9 cellular contexts compared by ENCODE assay signal in the genomic region with DNA sequence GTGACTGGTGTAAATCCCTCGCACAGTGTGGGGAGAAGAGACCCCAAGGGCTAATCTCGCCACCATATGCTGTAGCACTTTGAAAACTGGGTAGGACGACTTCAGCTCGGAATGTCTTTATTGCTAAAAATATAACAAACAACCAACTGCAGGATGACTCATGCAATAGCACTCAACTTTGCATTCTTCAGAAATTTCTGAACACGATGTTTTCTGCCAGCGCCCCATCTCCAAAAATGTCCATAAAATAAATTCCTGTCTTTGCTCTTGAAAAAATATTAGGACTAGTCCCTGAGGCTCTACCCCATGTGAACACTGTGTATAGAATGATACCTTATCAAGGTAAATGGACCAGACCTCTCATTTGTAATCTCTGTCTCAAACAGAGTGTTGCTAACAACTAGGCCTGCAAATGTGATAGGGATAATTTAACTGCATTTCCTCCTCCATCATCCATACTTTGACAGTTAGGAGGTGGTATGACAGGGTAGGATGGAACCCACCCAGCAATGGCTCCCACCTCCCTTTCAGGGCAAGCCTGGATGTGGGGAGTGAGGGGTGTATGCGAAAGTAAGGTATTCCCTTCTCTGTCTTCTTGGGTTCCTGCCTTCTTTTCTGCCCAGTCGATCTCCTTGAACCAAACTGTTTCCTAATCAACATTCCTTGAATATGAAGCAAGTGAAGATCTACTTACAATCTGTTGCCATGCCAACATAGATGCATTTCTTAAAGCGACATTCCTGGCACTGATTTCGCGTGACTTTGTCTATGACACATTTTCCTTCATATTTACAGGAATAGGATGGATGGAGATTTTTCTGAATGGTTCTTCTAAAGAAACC.
DNase-seq lines count a peak whose midpoint lies in the region; ATAC-seq, FAIRE-seq and TF ChIP-seq lines count a peak whose summit lies in the region.
"Had no signal": no experiment of that assay in that cellular context is flagged by ENCODE, and none has a peak within 500 bp of the region (broad histone marks: within the 10 kb centered on the region; RNA-seq: fewer than 3 reads in every experiment).

No MANE protein-coding gene starts in this region.

- TF ChIP-seq CTCF in A549 (IDR thresholded peaks at IDR 0.05) (no peak), choroid plexus epithelial cell (conservative IDR thresholded peaks at IDR 0.05; ENCODE audit: low read depth, low read length) (no peak)

- no peaks in the 10 kb centered on the region for H3K4me1 Mint-ChIP-seq in activated T-helper 17 cell treated with anti-CD3 and anti-CD28 coated beads, Interleukin-2, amount 50 U/mL, for 72 hours
- H3K4me1 Mint-ChIP-seq: CD14-positive monocyte had no signal

- H3K9ac ChIP-seq in mesenchymal stem cell (ENCODE audit: low read length): peak overlapping the region; percentile 87

- DNase-seq in A549 (ENCODE audit: low read depth in 1 of 2, low spot score in 1 of 2) (peak; percentile 53 to 57), choroid plexus epithelial cell (ENCODE audit: low read depth) (peak; percentile 94), mesenchymal stem cell (peak; percentile 95), erythroblast (lab: John Stamatoyannopoulos, UW) (no peak), C1 segment of cervical spinal cord (lab: John Stamatoyannopoulos, UW) (no peak), NCI-H2029 (lab: John Stamatoyannopoulos, UW) (no peak)

- H2BK5ac ChIP-seq in mesenchymal stem cell (ENCODE audit: low read depth, low read length, poor library complexity, severe bottlenecking): peak overlapping the region; percentile 99

- peak overlapping the region; percentile 67 to 89 for H3K4ac ChIP-seq in mesenchymal stem cell (ENCODE audit: low read depth in 1 of 2, low read length in 2 of 2)

- H3K4me3 Mint-ChIP-seq in activated T-helper 17 cell treated with anti-CD3 and anti-CD28 coated beads, Interleukin-2, amount 50 U/mL, for 72 hours: no peak overlapping the region
- H3K4me3 Mint-ChIP-seq: CD14-positive monocyte had no signal

- peak; percentile 73 to 89; a peak in 5 of 6 replicates for ATAC-seq in A549
- ATAC-seq in activated T-helper 17 cell treated with anti-CD3 and anti-CD28 coated beads, Interleukin-2, amount 50 U/mL, for 72 hours (replicated peaks): no peak

- TF ChIP-seq EP300 in A549 (IDR thresholded peaks at IDR 0.05) (0 out of 5 replicates have a peak, but pooled peaks have one; percentile 9 to 16), Ishikawa (IDR thresholded peaks at IDR 0.05; ENCODE audit: borderline replicate concordance) (no peak)

- peak; percentile 67 for FAIRE-seq in A549 (lab: Jason Lieb, UNC)

- H3K18ac ChIP-seq in mesenchymal stem cell (ENCODE audit: low read depth in 1 of 2, low read length in 2 of 2): peak overlapping the region; percentile 88 to 96

- peak overlapping the region; percentile 98 for H2AK5ac ChIP-seq in mesenchymal stem cell (ENCODE audit: low read length, severe bottlenecking)

- H3K27me3 ChIP-seq in mesenchymal stem cell (ENCODE audit: control insufficient read depth in 1 of 2, insufficient read depth in 1 of 2, low read length in 2 of 2): no peaks in the 10 kb centered on the region

- no peaks in the 10 kb centered on the region for H3K9me3 ChIP-seq in A549
- H3K9me3 ChIP-seq in mesenchymal stem cell (ENCODE audit: control insufficient read depth, low read length): no peaks in the 10 kb centered on the region

- H2AFZ ChIP-seq in mesenchymal stem cell (ENCODE audit: low read depth, low read length): no peak overlapping the region

- WGBS in A549 (ENCODE audit: missing lambda C conversion rate): 36% methylated on average over 11 of the region's 11 CpGs
- under 1% methylated on average over 7 of the region's 11 CpGs for WGBS in mesenchymal stem cell

- H3K4me3 ChIP-seq in A549 (peak overlapping the region; percentile 18; the same call in 1 of the 3 replicates), choroid plexus epithelial cell (ENCODE audit: low read depth, low read length) (no peak overlapping the region), mesenchymal stem cell (ENCODE audit: insufficient read depth in 1 of 2, low read depth in 1 of 2, low read length in 2 of 2) (peak overlapping the region in 1 of 2 experiments; percentile 9)

- peak overlapping the region in 1 of 2 experiments; percentile 74 for H3K14ac ChIP-seq in mesenchymal stem cell (ENCODE audit: low read length in 2 of 2)

- no peaks in the 10 kb centered on the region for H3K27me3 Mint-ChIP-seq in activated T-helper 17 cell treated with anti-CD3 and anti-CD28 coated beads, Interleukin-2, amount 50 U/mL, for 72 hours

- H3K27ac Mint-ChIP-seq in activated T-helper 17 cell treated with anti-CD3 and anti-CD28 coated beads, Interleukin-2, amount 50 U/mL, for 72 hours: no peak overlapping the region
- H3K27ac Mint-ChIP-seq: CD14-positive monocyte had no signal

- H3K79me1 ChIP-seq in mesenchymal stem cell (replicated peaks; ENCODE audit: low read length, poor library complexity, severe bottlenecking): peaks cover 4% of the 10 kb centered on the region

- no peak for TF ChIP-seq POLR2A in A549 (IDR thresholded peaks at IDR 0.05; ENCODE audit: low read length)
- no peak for TF ChIP-seq POLR2A in erythroblast (IDR thresholded peaks at IDR 0.05; ENCODE audit: low read length)

- H2BK12ac ChIP-seq in mesenchymal stem cell (ENCODE audit: low read length in 2 of 2): peak overlapping the region; percentile 91 to 99

- CTCF ChIA-PET in A549 (lab: Yijun Ruan, JAX): interaction anchor here (0.6 kb wide), 1 partner anchor 1843 kb away, joined by 3 read pairs; no protein-coding TSS in a partner anchor

- H3K9me3 Mint-ChIP-seq in activated T-helper 17 cell treated with anti-CD3 and anti-CD28 coated beads, Interleukin-2, amount 50 U/mL, for 72 hours: no peaks in the 10 kb centered on the region

- H3K27ac ChIP-seq in A549 (peak overlapping the region; percentile 76 to 82), mesenchymal stem cell (ENCODE audit: low read length, poor library complexity, severe bottlenecking) (peak overlapping the region; percentile 98)

- no peaks in the 10 kb centered on the region for H3K36me3 Mint-ChIP-seq in activated T-helper 17 cell treated with anti-CD3 and anti-CD28 coated beads, Interleukin-2, amount 50 U/mL, for 72 hours (ENCODE audit: low read depth)
- H3K36me3 Mint-ChIP-seq: CD14-positive monocyte had no signal

- TF ChIP-seq RAD21 in A549 (conservative IDR thresholded peaks at IDR 0.05 in 1 of 2, IDR thresholded peaks at IDR 0.05 in 1 of 2) (0 out of 5 replicates have a peak, but pooled peaks of 1 of the 2 experiments have one; percentile 10), Ishikawa (IDR thresholded peaks at IDR 0.05; ENCODE audit: low read depth) (no peak)

- H3K36me3 ChIP-seq in mesenchymal stem cell (ENCODE audit: control insufficient read depth in 1 of 2, insufficient read depth in 2 of 2, low read depth in 1 of 2, low read length in 2 of 2): peaks cover 3 to 11% of the 10 kb centered on the region in 2 experiments

- H3K4me2 ChIP-seq in A549 (peak overlapping the region; percentile 85), mesenchymal stem cell (ENCODE audit: low read length, poor library complexity, severe bottlenecking) (peak overlapping the region; percentile 41)

- POLR2A ChIA-PET in A549 (lab: Yijun Ruan, JAX): interaction anchor here (0.9 kb wide), 1 partner anchor 229 kb away, joined by 3 read pairs; the partner anchor contains the start of genes NKIRAS1 and RPL15

- peak overlapping the region; percentile 94 for H4K91ac ChIP-seq in mesenchymal stem cell (ENCODE audit: low read length)

- peak overlapping the region; percentile 95 for H4K8ac ChIP-seq in mesenchymal stem cell (ENCODE audit: low read length)

- H3K23ac ChIP-seq in mesenchymal stem cell (ENCODE audit: low read length in 2 of 2): peak overlapping the region in 1 of 2 experiments; percentile 93

- H3K4me1 ChIP-seq in A549: peaks cover 23% of the 10 kb centered on the region
- peaks cover 2% of the 10 kb centered on the region for H3K4me1 ChIP-seq in mesenchymal stem cell (ENCODE audit: control insufficient read depth, insufficient read depth, low read depth, low read length)

- no peak overlapping the region for H2BK120ac ChIP-seq in mesenchymal stem cell (ENCODE audit: low read depth, low read length)

- H2BK15ac ChIP-seq in mesenchymal stem cell (ENCODE audit: low read depth, poor library complexity, severe bottlenecking): peak overlapping the region; percentile 60

TF ChIP-seq in A549, 52 proteins besides CTCF, POLR2A, EP300 and RAD21:
- TF ChIP-seq ZNF302 (CRISPR knock-in tag; IDR thresholded peaks at IDR 0.05) (no peak), JUNB (IDR thresholded peaks at IDR 0.05) (peak; percentile 59), EHF (CRISPR knock-in tag; IDR thresholded peaks at IDR 0.05) (no peak), CEBPB (IDR thresholded peaks at IDR 0.05) (no peak), HOXB5 (CRISPR knock-in tag; IDR thresholded peaks at IDR 0.05) (no peak), GATA3 (IDR thresholded peaks at IDR 0.05; ENCODE audit: borderline replicate concordance) (peak; percentile 52; the same call in 1 of the 2 replicates), FOSL2 (IDR thresholded peaks at IDR 0.05) (peak; percentile 70; the same call in 1 of the 2 replicates), FOSL2 (CRISPR knock-in tag; IDR thresholded peaks at IDR 0.05) (peak; percentile 95)
- TF ChIP-seq, protein P1, sequence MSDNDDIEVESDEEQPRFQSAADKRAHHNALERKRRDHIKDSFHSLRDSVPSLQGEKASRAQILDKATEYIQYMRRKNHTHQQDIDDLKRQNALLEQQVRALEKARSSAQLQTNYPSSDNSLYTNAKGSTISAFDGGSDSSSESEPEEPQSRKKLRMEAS (IDR thresholded peaks at IDR 0.05): peak; percentile 43; the same call in 1 of the 2 replicates
TF ChIP-seq in A549: peak in this region for 4.

TF ChIP-seq in Ishikawa, 13 proteins besides CTCF, POLR2A, EP300 and RAD21:
- TF ChIP-seq, protein P2, sequence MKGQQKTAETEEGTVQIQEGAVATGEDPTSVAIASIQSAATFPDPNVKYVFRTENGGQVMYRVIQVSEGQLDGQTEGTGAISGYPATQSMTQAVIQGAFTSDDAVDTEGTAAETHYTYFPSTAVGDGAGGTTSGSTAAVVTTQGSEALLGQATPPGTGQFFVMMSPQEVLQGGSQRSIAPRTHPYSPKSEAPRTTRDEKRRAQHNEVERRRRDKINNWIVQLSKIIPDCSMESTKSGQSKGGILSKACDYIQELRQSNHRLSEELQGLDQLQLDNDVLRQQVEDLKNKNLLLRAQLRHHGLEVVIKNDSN (IDR thresholded peaks at IDR 0.05): no peak
- TF ChIP-seq YY1 (IDR thresholded peaks at IDR 0.05; ENCODE audit: low read depth): no peak
- no peak for TF ChIP-seq TAF1 (IDR thresholded peaks at IDR 0.05; ENCODE audit: low read depth)
- TF ChIP-seq ZBTB7A (IDR thresholded peaks at IDR 0.05; ENCODE audit: low read depth): no peak
- peak; percentile 74 for TF ChIP-seq TEAD4 (IDR thresholded peaks at IDR 0.05)

Comparison
In these comparisons a context has a peak if more than half of its experiments do, and no peak if none do; other contexts are left out.
1. DNase-seq: peak in A549 (2 of 2), choroid plexus epithelial cell (single experiment) and mesenchymal stem cell (single experiment); none in erythroblast (0 of 2), C1 segment of cervical spinal cord (0 of 14) and NCI-H2029 (single experiment).